ENCODE assay signal across 1 cellular context in the genomic region with DNA sequence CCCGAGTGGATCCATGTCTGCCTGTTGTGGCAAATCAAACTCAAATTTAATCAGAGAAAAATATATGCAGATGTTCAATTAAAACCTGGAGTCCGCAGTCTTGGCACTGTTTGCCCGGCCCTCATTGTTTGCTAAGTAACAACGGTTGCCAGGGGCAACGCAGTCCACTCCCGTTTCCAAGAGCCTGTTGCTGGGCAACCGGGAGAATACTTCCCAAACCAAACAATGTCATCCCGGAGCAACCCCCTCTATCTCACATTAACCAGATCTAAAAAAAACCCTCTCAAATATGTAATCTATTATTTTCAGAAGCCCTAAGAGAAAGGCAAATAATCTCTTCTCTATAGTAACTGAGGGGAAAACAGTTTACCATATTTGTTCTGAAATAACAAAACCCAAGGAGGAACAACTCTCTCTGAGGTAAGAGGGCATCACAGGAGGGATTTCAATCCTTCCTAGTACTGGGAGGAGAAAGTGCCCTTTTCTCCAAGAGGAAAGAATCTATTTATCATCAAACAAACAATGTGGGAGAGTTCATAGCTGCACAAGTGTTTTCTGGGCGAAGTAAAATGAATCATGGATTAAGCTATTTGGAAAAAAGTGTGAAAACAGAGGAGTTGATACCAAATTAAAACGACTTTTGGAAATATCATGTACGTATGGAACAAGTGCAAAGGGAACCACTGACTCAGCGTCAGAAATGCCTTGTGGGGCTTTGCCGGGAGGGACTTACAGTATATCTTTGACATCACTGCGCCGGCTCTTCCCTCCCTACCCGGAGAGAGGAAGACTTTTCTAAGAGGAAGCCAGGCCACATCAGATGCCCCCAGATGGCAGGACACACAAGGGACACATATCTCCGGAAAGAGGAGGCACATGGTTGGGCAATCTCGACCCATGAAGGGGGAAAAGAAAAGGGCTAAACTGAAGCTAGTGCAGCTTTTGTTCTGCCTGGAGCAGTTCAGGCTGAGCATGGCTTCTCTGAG.
TF ChIP-seq lines count a peak whose summit lies in the region.

No MANE protein-coding gene starts in this region.

TF ChIP-seq in K562, 482 proteins besides CTCF, POLR2A, EP300 and RAD21 (continued from another document and continues in another):
- TF ChIP-seq, protein P1, sequence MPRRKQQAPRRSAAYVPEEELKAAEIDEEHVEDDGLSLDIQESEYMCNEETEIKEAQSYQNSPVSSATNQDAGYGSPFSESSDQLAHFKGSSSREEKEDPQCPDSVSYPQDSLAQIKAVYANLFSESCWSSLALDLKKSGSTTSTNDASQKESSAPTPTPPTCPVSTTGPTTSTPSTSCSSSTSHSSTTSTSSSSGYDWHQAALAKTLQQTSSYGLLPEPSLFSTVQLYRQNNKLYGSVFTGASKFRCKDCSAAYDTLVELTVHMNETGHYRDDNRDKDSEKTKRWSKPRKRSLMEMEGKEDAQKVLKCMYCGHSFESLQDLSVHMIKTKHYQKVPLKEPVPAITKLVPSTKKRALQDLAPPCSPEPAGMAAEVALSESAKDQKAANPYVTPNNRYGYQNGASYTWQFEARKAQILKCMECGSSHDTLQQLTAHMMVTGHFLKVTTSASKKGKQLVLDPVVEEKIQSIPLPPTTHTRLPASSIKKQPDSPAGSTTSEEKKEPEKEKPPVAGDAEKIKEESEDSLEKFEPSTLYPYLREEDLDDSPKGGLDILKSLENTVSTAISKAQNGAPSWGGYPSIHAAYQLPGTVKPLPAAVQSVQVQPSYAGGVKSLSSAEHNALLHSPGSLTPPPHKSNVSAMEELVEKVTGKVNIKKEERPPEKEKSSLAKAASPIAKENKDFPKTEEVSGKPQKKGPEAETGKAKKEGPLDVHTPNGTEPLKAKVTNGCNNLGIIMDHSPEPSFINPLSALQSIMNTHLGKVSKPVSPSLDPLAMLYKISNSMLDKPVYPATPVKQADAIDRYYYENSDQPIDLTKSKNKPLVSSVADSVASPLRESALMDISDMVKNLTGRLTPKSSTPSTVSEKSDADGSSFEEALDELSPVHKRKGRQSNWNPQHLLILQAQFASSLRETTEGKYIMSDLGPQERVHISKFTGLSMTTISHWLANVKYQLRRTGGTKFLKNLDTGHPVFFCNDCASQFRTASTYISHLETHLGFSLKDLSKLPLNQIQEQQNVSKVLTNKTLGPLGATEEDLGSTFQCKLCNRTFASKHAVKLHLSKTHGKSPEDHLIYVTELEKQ (CRISPR knock-in tag; IDR thresholded peaks at IDR 0.05): no peak
- no peak for TF ChIP-seq ZFP30 (CRISPR knock-in tag; IDR thresholded peaks at IDR 0.05; ENCODE audit: borderline replicate concordance)
- TF ChIP-seq FOXJ3 (CRISPR knock-in tag; IDR thresholded peaks at IDR 0.05): peak; percentile 88
- TF ChIP-seq, protein P2, sequence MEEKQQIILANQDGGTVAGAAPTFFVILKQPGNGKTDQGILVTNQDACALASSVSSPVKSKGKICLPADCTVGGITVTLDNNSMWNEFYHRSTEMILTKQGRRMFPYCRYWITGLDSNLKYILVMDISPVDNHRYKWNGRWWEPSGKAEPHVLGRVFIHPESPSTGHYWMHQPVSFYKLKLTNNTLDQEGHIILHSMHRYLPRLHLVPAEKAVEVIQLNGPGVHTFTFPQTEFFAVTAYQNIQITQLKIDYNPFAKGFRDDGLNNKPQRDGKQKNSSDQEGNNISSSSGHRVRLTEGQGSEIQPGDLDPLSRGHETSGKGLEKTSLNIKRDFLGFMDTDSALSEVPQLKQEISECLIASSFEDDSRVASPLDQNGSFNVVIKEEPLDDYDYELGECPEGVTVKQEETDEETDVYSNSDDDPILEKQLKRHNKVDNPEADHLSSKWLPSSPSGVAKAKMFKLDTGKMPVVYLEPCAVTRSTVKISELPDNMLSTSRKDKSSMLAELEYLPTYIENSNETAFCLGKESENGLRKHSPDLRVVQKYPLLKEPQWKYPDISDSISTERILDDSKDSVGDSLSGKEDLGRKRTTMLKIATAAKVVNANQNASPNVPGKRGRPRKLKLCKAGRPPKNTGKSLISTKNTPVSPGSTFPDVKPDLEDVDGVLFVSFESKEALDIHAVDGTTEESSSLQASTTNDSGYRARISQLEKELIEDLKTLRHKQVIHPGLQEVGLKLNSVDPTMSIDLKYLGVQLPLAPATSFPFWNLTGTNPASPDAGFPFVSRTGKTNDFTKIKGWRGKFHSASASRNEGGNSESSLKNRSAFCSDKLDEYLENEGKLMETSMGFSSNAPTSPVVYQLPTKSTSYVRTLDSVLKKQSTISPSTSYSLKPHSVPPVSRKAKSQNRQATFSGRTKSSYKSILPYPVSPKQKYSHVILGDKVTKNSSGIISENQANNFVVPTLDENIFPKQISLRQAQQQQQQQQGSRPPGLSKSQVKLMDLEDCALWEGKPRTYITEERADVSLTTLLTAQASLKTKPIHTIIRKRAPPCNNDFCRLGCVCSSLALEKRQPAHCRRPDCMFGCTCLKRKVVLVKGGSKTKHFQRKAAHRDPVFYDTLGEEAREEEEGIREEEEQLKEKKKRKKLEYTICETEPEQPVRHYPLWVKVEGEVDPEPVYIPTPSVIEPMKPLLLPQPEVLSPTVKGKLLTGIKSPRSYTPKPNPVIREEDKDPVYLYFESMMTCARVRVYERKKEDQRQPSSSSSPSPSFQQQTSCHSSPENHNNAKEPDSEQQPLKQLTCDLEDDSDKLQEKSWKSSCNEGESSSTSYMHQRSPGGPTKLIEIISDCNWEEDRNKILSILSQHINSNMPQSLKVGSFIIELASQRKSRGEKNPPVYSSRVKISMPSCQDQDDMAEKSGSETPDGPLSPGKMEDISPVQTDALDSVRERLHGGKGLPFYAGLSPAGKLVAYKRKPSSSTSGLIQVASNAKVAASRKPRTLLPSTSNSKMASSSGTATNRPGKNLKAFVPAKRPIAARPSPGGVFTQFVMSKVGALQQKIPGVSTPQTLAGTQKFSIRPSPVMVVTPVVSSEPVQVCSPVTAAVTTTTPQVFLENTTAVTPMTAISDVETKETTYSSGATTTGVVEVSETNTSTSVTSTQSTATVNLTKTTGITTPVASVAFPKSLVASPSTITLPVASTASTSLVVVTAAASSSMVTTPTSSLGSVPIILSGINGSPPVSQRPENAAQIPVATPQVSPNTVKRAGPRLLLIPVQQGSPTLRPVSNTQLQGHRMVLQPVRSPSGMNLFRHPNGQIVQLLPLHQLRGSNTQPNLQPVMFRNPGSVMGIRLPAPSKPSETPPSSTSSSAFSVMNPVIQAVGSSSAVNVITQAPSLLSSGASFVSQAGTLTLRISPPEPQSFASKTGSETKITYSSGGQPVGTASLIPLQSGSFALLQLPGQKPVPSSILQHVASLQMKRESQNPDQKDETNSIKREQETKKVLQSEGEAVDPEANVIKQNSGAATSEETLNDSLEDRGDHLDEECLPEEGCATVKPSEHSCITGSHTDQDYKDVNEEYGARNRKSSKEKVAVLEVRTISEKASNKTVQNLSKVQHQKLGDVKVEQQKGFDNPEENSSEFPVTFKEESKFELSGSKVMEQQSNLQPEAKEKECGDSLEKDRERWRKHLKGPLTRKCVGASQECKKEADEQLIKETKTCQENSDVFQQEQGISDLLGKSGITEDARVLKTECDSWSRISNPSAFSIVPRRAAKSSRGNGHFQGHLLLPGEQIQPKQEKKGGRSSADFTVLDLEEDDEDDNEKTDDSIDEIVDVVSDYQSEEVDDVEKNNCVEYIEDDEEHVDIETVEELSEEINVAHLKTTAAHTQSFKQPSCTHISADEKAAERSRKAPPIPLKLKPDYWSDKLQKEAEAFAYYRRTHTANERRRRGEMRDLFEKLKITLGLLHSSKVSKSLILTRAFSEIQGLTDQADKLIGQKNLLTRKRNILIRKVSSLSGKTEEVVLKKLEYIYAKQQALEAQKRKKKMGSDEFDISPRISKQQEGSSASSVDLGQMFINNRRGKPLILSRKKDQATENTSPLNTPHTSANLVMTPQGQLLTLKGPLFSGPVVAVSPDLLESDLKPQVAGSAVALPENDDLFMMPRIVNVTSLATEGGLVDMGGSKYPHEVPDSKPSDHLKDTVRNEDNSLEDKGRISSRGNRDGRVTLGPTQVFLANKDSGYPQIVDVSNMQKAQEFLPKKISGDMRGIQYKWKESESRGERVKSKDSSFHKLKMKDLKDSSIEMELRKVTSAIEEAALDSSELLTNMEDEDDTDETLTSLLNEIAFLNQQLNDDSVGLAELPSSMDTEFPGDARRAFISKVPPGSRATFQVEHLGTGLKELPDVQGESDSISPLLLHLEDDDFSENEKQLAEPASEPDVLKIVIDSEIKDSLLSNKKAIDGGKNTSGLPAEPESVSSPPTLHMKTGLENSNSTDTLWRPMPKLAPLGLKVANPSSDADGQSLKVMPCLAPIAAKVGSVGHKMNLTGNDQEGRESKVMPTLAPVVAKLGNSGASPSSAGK (IDR thresholded peaks at IDR 0.05): no peak
- no peak for TF ChIP-seq SMARCC2 (IDR thresholded peaks at IDR 0.05; ENCODE audit: low read depth)
- 0 out of 3 replicates have a peak, but pooled peaks of 1 of the 2 experiments have one; percentile 27 for TF ChIP-seq CBX3 (IDR thresholded peaks at IDR 0.05; ENCODE audit: borderline replicate concordance in 1 of 2, low read length in 2 of 2)
- no peak for TF ChIP-seq ETV5 (CRISPR knock-in tag; IDR thresholded peaks at IDR 0.05; ENCODE audit: low read depth)
- TF ChIP-seq CSDE1 (IDR thresholded peaks at IDR 0.05): peak in 1 of 2 experiments; percentile 91; a peak in 2 of 4 replicates
- TF ChIP-seq PHB2 (IDR thresholded peaks at IDR 0.05; ENCODE audit: low read depth): no peak
- peak; percentile 32 to 41; a peak in 2 of 4 replicates for TF ChIP-seq NRF1 (conservative IDR thresholded peaks at IDR 0.05 in 1 of 2, IDR thresholded peaks at IDR 0.05 in 1 of 2)
- TF ChIP-seq, protein P3, sequence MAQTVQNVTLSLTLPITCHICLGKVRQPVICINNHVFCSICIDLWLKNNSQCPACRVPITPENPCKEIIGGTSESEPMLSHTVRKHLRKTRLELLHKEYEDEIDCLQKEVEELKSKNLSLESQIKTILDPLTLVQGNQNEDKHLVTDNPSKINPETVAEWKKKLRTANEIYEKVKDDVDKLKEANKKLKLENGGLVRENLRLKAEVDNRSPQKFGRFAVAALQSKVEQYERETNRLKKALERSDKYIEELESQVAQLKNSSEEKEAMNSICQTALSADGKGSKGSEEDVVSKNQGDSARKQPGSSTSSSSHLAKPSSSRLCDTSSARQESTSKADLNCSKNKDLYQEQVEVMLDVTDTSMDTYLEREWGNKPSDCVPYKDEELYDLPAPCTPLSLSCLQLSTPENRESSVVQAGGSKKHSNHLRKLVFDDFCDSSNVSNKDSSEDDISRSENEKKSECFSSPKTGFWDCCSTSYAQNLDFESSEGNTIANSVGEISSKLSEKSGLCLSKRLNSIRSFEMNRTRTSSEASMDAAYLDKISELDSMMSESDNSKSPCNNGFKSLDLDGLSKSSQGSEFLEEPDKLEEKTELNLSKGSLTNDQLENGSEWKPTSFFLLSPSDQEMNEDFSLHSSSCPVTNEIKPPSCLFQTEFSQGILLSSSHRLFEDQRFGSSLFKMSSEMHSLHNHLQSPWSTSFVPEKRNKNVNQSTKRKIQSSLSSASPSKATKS (CRISPR knock-in tag; IDR thresholded peaks at IDR 0.05): no peak
- TF ChIP-seq, protein P4, sequence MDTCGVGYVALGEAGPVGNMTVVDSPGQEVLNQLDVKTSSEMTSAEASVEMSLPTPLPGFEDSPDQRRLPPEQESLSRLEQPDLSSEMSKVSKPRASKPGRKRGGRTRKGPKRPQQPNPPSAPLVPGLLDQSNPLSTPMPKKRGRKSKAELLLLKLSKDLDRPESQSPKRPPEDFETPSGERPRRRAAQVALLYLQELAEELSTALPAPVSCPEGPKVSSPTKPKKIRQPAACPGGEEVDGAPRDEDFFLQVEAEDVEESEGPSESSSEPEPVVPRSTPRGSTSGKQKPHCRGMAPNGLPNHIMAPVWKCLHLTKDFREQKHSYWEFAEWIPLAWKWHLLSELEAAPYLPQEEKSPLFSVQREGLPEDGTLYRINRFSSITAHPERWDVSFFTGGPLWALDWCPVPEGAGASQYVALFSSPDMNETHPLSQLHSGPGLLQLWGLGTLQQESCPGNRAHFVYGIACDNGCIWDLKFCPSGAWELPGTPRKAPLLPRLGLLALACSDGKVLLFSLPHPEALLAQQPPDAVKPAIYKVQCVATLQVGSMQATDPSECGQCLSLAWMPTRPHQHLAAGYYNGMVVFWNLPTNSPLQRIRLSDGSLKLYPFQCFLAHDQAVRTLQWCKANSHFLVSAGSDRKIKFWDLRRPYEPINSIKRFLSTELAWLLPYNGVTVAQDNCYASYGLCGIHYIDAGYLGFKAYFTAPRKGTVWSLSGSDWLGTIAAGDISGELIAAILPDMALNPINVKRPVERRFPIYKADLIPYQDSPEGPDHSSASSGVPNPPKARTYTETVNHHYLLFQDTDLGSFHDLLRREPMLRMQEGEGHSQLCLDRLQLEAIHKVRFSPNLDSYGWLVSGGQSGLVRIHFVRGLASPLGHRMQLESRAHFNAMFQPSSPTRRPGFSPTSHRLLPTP (IDR thresholded peaks at IDR 0.05; ENCODE audit: borderline replicate concordance, extremely low read depth, insufficient read length): no peak
- TF ChIP-seq, protein P5, sequence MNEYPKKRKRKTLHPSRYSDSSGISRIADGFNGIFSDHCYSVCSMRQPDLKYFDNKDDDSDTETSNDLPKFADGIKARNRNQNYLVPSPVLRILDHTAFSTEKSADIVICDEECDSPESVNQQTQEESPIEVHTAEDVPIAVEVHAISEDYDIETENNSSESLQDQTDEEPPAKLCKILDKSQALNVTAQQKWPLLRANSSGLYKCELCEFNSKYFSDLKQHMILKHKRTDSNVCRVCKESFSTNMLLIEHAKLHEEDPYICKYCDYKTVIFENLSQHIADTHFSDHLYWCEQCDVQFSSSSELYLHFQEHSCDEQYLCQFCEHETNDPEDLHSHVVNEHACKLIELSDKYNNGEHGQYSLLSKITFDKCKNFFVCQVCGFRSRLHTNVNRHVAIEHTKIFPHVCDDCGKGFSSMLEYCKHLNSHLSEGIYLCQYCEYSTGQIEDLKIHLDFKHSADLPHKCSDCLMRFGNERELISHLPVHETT (CRISPR knock-in tag; conservative IDR thresholded peaks at IDR 0.05 in 1 of 2, IDR thresholded peaks at IDR 0.05 in 1 of 2): 0 out of 4 replicates have a peak, but pooled peaks of 1 of the 2 experiments have one; percentile 34
- TF ChIP-seq, protein P6, sequence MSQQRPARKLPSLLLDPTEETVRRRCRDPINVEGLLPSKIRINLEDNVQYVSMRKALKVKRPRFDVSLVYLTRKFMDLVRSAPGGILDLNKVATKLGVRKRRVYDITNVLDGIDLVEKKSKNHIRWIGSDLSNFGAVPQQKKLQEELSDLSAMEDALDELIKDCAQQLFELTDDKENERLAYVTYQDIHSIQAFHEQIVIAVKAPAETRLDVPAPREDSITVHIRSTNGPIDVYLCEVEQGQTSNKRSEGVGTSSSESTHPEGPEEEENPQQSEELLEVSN (IDR thresholded peaks at IDR 0.05; ENCODE audit: borderline replicate concordance in 1 of 2, extremely low read depth in 1 of 2, insufficient read depth in 1 of 2, insufficient read length in 1 of 2, low read depth in 1 of 2, low read length in 1 of 2, poor library complexity in 1 of 2, severe bottlenecking in 1 of 2): no peak
- 0 out of 4 replicates have a peak, but pooled peaks of 1 of the 2 experiments have one; percentile 22 for TF ChIP-seq RCOR1 (IDR thresholded peaks at IDR 0.05; ENCODE audit: borderline replicate concordance in 1 of 2, low read depth in 2 of 2, low read length in 2 of 2)
- TF ChIP-seq ZNF583 (CRISPR knock-in tag; IDR thresholded peaks at IDR 0.05): no peak
- TF ChIP-seq NR2C1 (IDR thresholded peaks at IDR 0.05): no peak
- TF ChIP-seq NR2C1 (tag; IDR thresholded peaks at IDR 0.05): no peak
- TF ChIP-seq, protein P7, sequence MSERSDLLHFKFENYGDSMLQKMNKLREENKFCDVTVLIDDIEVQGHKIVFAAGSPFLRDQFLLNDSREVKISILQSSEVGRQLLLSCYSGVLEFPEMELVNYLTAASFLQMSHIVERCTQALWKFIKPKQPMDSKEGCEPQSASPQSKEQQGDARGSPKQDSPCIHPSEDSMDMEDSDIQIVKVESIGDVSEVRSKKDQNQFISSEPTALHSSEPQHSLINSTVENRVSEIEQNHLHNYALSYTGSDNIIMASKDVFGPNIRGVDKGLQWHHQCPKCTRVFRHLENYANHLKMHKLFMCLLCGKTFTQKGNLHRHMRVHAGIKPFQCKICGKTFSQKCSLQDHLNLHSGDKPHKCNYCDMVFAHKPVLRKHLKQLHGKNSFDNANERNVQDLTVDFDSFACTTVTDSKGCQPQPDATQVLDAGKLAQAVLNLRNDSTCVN (CRISPR knock-in tag; IDR thresholded peaks at IDR 0.05): no peak
- TF ChIP-seq HEY1 (CRISPR knock-in tag; IDR thresholded peaks at IDR 0.05; ENCODE audit: borderline replicate concordance): no peak
